Comparison of ENCODE assay signal across 18 cellular contexts in the genomic region with DNA sequence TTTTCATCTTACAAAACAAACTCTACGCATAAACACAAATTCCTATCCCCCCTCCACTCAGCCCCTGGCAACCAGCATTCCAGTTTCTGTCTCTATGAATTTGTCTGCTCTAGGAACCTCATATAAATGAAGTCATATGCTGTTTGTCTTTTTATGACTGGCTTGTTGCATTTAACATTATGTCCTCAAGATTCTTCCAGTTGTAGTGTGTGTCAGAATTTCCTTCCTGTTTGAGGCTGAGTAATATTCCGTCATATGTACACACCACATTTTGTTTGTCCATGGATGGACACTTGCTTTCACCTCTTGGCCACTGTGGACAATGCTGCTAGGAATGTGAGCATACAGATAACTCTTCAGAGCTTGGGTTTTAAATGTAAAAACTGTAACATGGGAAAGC.
DNase-seq lines count a peak whose midpoint lies in the region; ATAC-seq and TF ChIP-seq lines count a peak whose summit lies in the region.
"Had no signal": no experiment of that assay in that cellular context is flagged by ENCODE, and none has a peak within 500 bp of the region (broad histone marks: within the 10 kb centered on the region; RNA-seq: fewer than 3 reads in every experiment).

No MANE protein-coding gene starts in this region.

- H3K9me3 Mint-ChIP-seq in activated CD4-positive, alpha-beta T cell treated with anti-CD3 and anti-CD28 coated beads, Interleukin-2, amount 10 ng/mL, durations not matched to agents 7 days and 5 days: no peaks in the 10 kb centered on the region
- H3K9me3 Mint-ChIP-seq: GM23338, H9 had no signal

- no peaks in the 10 kb centered on the region for H3K27me3 Mint-ChIP-seq in activated CD4-positive, alpha-beta T cell treated with anti-CD3 and anti-CD28 coated beads, Interleukin-2, amount 10 ng/mL, durations not matched to agents 7 days and 5 days
- H3K27me3 Mint-ChIP-seq: CD4-positive, CD25-positive, alpha-beta regulatory T cell had no signal

- no peak overlapping the region for H3K4me3 ChIP-seq in HEK293 (ENCODE audit: low read depth, low read length)
- no peak overlapping the region for H3K4me3 ChIP-seq in coronary artery
- H3K4me3 ChIP-seq: BLaER1 treated with 17β-estradiol and CSF1 and Interleukin-3, amounts not matched to agents 10 nM and 100 nM; GM23338 had no signal

- CTCF ChIA-PET in HEK293 (lab: Yijun Ruan, JAX): no interaction called here
- CTCF ChIA-PET in activated CD4-positive, alpha-beta T cell treated with anti-CD3 and anti-CD28 coated beads, Interleukin-2, amount 10 ng/mL, durations not matched to agents 7 days and 5 days (lab: Charles Lee): no interaction called here

- POLR2A ChIA-PET in HEK293 (lab: Yijun Ruan, JAX): no interaction called here
- POLR2A ChIA-PET in activated CD4-positive, alpha-beta T cell treated with anti-CD3 and anti-CD28 coated beads, Interleukin-2, amount 10 ng/mL, durations not matched to agents 7 days and 5 days (lab: Charles Lee): no interaction called here

- H3K4me1 ChIP-seq in HEK293 (ENCODE audit: control insufficient read depth, insufficient read depth, low read length): peaks cover 3% of the 10 kb centered on the region; the same call in 1 of the 2 replicates

- H3K27ac ChIP-seq in HEK293 (ENCODE audit: extremely low read depth, low read depth, low read length) (no peak overlapping the region), coronary artery (no peak overlapping the region)
- H3K27ac ChIP-seq: BLaER1 treated with 17β-estradiol and CSF1 and Interleukin-3, amounts not matched to agents 10 nM and 100 nM had no signal

- TF ChIP-seq CTCF in HEK293 (tag by site-specific recombination; IDR thresholded peaks at IDR 0.05): no peak
- TF ChIP-seq CTCF in coronary artery (IDR thresholded peaks at IDR 0.05): no peak

- no peak for ATAC-seq in HG03095 (IDR thresholded peaks at IDR 0.05; ENCODE audit: unreplicated experiment)
- ATAC-seq: GM23338 had no signal

- DNase-seq in coronary artery (ENCODE audit: low spot score): peak; percentile 7
- DNase-seq in foreskin melanocyte: peak; percentile 5
- peak; percentile 7 for DNase-seq in pulmonary artery endothelial cell (ENCODE audit: low read depth, low spot score)
- no peak for DNase-seq in activated gamma-delta T cell (lab: John Stamatoyannopoulos, UW)
- DNase-seq in activated CD4-positive, alpha-beta T cell treated with anti-CD3 and anti-CD28 coated beads, Interleukin-2, amount 10 ng/mL, durations not matched to agents 7 days and 5 days: no peak
- DNase-seq: ACHN; Calu3; CD4-positive, CD25-positive, alpha-beta regulatory T cell; DMS 273 treated with DMSO at 0.1 percent for 48 hours; DMS79; GDM1; H9; IMR-90; KBM-7 had no signal

- no peaks in the 10 kb centered on the region for H3K36me3 Mint-ChIP-seq in activated CD4-positive, alpha-beta T cell treated with anti-CD3 and anti-CD28 coated beads, Interleukin-2, amount 10 ng/mL, durations not matched to agents 7 days and 5 days (ENCODE audit: low read depth)
- H3K36me3 Mint-ChIP-seq: CD4-positive, CD25-positive, alpha-beta regulatory T cell had no signal

- no peaks in the 10 kb centered on the region for H3K9me3 ChIP-seq in HEK293 (ENCODE audit: control insufficient read depth, insufficient read depth, low read depth, low read length)

- H3K36me3 ChIP-seq in HEK293 (ENCODE audit: control insufficient read depth in 2 of 2, insufficient read depth in 1 of 2, low read length in 2 of 2): peaks cover 0 to 25% of the 10 kb centered on the region in 2 experiments; a peak in 1 of 3 replicates

- no peak overlapping the region for H3K4me3 Mint-ChIP-seq in activated CD4-positive, alpha-beta T cell treated with anti-CD3 and anti-CD28 coated beads, Interleukin-2, amount 10 ng/mL, durations not matched to agents 7 days and 5 days
- H3K4me3 Mint-ChIP-seq: CD4-positive, CD25-positive, alpha-beta regulatory T cell; GM23338; H9 had no signal

- no peaks in the 10 kb centered on the region for H3K4me1 Mint-ChIP-seq in activated CD4-positive, alpha-beta T cell treated with anti-CD3 and anti-CD28 coated beads, Interleukin-2, amount 10 ng/mL, durations not matched to agents 7 days and 5 days
- H3K4me1 Mint-ChIP-seq: CD4-positive, CD25-positive, alpha-beta regulatory T cell; GM23338; H9 had no signal

- no peak overlapping the region for H3K27ac Mint-ChIP-seq in activated CD4-positive, alpha-beta T cell treated with anti-CD3 and anti-CD28 coated beads, Interleukin-2, amount 10 ng/mL, durations not matched to agents 7 days and 5 days
- H3K27ac Mint-ChIP-seq: CD4-positive, CD25-positive, alpha-beta regulatory T cell; GM23338; H9 had no signal

TF ChIP-seq in HEK293, 187 proteins besides CTCF, POLR2A, EP300 and RAD21:
- TF ChIP-seq SETDB1 (IDR thresholded peaks at IDR 0.05; ENCODE audit: insufficient read length, low read length): peak; percentile 59
- TF ChIP-seq ZNF701 (tag by site-specific recombination; IDR thresholded peaks at IDR 0.05): no peak

Comparison
In these comparisons a context has a peak if more than half of its experiments do, and no peak if none do; other contexts are left out.
1. DNase-seq: peak in coronary artery (single experiment), foreskin melanocyte (single experiment) and pulmonary artery endothelial cell (single experiment); none in activated gamma-delta T cell (single experiment) and activated CD4-positive, alpha-beta T cell treated with anti-CD3 and anti-CD28 coated beads, Interleukin-2, amount 10 ng/mL, durations not matched to agents 7 days and 5 days (single experiment).